5 cellular contexts compared by ENCODE assay signal in genomic region chr9:70559102-70559501, GRCh38.
"Had no signal": no experiment of that assay in that cellular context is flagged by ENCODE, and none has a peak within 500 bp of the region (broad histone marks: within the 10 kb centered on the region; RNA-seq: fewer than 3 reads in every experiment).

No MANE protein-coding gene starts in this region.

- H3K27me3 Mint-ChIP-seq: IgD-negative memory B cell had no signal

- ATAC-seq: HepG2, K562 had no signal

- H3K4me3 Mint-ChIP-seq: IgD-negative memory B cell had no signal

- H3K27ac ChIP-seq: HL-60 had no signal

- H3K36me3 Mint-ChIP-seq: IgD-negative memory B cell had no signal

- H3K27ac Mint-ChIP-seq: IgD-negative memory B cell had no signal

- H3K4me3 ChIP-seq: K562 had no signal

- DNase-seq: KBM-7 had no signal

- H3K9me3 Mint-ChIP-seq: IgD-negative memory B cell had no signal
